In the genomic region with DNA sequence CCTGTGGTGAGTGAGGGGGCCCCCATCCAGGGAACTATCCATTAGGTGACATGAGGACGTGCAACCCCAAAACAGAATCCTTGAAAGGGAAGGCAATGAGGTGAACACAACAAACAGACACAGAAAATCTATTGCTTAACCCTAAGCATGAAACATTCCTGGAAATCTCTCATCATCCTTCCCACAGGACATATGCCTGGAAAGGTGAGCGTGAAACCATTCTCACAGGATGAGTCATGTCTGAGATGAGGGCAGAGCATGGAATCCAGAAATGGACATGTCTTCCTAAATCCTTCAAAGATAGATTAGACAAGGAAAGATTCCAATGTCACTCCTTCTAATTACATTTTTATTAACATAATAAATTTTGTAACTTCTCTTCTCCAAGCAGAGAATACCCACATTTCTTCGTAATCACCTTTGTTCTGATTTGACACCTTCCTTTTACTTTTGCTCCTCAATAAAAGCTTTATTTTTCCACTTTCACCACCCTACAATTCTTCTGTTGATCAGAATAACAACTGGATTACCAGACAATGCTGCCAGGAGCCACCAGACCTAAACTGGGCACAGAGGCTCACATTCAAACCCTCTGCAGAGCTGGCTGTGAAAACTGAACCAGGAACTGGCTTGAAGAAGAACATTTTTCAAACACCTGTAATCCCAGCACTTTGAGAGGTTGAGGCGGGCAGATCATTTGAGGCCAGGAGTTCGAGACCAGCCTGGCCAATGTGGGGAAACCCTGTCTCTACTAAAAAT, we compare ENCODE assay signal across 2 cellular contexts.
TF ChIP-seq lines count a peak whose summit lies in the region.

No MANE protein-coding gene starts in this region.

TF ChIP-seq in HCT116, 20 proteins besides CTCF, POLR2A, EP300 and RAD21 (continued from another document):
- peak; percentile 82 for TF ChIP-seq FOSL1 (IDR thresholded peaks at IDR 0.05; ENCODE audit: low read depth)
- no peak; the same call in 1 of the 2 replicates for TF ChIP-seq CBX3 (IDR thresholded peaks at IDR 0.05; ENCODE audit: low read depth)
- peak; percentile 90 for TF ChIP-seq CEBPB (IDR thresholded peaks at IDR 0.05; ENCODE audit: low read depth)
- TF ChIP-seq YY1 (IDR thresholded peaks at IDR 0.05; ENCODE audit: extremely low read depth, insufficient replicate concordance, low read depth, low read length): no peak
- no peak for TF ChIP-seq ZBTB33 (IDR thresholded peaks at IDR 0.05; ENCODE audit: extremely low read depth, insufficient replicate concordance, low read length)
- 0 out of 2 replicates have a peak, but pooled peaks have one; percentile 24 for TF ChIP-seq MAX (IDR thresholded peaks at IDR 0.05)
- TF ChIP-seq ZFX (IDR thresholded peaks at IDR 0.05): no peak
- TF ChIP-seq EGR1 (IDR thresholded peaks at IDR 0.05; ENCODE audit: low read depth): no peak
- peak; percentile 60 for TF ChIP-seq SP1 (IDR thresholded peaks at IDR 0.05; ENCODE audit: low read depth)
- TF ChIP-seq EZH2phosphoT487 (IDR thresholded peaks at IDR 0.05; ENCODE audit: borderline replicate concordance): no peak
- peak; percentile 73; the same call in 1 of the 2 replicates for TF ChIP-seq SRF (IDR thresholded peaks at IDR 0.05; ENCODE audit: low read depth)
- TF ChIP-seq EZH2 (IDR thresholded peaks at IDR 0.05): no peak
- peak; percentile 74 for TF ChIP-seq JUND (IDR thresholded peaks at IDR 0.05)
- TF ChIP-seq, protein P1, sequence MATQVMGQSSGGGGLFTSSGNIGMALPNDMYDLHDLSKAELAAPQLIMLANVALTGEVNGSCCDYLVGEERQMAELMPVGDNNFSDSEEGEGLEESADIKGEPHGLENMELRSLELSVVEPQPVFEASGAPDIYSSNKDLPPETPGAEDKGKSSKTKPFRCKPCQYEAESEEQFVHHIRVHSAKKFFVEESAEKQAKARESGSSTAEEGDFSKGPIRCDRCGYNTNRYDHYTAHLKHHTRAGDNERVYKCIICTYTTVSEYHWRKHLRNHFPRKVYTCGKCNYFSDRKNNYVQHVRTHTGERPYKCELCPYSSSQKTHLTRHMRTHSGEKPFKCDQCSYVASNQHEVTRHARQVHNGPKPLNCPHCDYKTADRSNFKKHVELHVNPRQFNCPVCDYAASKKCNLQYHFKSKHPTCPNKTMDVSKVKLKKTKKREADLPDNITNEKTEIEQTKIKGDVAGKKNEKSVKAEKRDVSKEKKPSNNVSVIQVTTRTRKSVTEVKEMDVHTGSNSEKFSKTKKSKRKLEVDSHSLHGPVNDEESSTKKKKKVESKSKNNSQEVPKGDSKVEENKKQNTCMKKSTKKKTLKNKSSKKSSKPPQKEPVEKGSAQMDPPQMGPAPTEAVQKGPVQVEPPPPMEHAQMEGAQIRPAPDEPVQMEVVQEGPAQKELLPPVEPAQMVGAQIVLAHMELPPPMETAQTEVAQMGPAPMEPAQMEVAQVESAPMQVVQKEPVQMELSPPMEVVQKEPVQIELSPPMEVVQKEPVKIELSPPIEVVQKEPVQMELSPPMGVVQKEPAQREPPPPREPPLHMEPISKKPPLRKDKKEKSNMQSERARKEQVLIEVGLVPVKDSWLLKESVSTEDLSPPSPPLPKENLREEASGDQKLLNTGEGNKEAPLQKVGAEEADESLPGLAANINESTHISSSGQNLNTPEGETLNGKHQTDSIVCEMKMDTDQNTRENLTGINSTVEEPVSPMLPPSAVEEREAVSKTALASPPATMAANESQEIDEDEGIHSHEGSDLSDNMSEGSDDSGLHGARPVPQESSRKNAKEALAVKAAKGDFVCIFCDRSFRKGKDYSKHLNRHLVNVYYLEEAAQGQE (IDR thresholded peaks at IDR 0.05; ENCODE audit: low read depth): no peak

TF ChIP-seq in WTC11, 78 proteins besides CTCF, POLR2A, EP300 and RAD21:
- TF ChIP-seq PREB (CRISPR knock-in tag; IDR thresholded peaks at IDR 0.05; ENCODE audit: borderline replicate concordance): no peak
- TF ChIP-seq, protein P2, sequence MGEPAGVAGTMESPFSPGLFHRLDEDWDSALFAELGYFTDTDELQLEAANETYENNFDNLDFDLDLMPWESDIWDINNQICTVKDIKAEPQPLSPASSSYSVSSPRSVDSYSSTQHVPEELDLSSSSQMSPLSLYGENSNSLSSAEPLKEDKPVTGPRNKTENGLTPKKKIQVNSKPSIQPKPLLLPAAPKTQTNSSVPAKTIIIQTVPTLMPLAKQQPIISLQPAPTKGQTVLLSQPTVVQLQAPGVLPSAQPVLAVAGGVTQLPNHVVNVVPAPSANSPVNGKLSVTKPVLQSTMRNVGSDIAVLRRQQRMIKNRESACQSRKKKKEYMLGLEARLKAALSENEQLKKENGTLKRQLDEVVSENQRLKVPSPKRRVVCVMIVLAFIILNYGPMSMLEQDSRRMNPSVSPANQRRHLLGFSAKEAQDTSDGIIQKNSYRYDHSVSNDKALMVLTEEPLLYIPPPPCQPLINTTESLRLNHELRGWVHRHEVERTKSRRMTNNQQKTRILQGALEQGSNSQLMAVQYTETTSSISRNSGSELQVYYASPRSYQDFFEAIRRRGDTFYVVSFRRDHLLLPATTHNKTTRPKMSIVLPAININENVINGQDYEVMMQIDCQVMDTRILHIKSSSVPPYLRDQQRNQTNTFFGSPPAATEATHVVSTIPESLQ (CRISPR knock-in tag; IDR thresholded peaks at IDR 0.05): no peak
- TF ChIP-seq GRHL2 (CRISPR knock-in tag; IDR thresholded peaks at IDR 0.05; ENCODE audit: insufficient replicate concordance, severe bottlenecking): no peak
- TF ChIP-seq ZNF396 (CRISPR knock-in tag; IDR thresholded peaks at IDR 0.05; ENCODE audit: borderline replicate concordance): no peak
- TF ChIP-seq FOXP1 (CRISPR knock-in tag; IDR thresholded peaks at IDR 0.05; ENCODE audit: borderline replicate concordance): no peak
- no peak for TF ChIP-seq NFYB (CRISPR knock-in tag; conservative IDR thresholded peaks at IDR 0.05; ENCODE audit: low read depth)
- no peak for TF ChIP-seq MYBL2 (CRISPR knock-in tag; IDR thresholded peaks at IDR 0.05)
- TF ChIP-seq, protein P3, sequence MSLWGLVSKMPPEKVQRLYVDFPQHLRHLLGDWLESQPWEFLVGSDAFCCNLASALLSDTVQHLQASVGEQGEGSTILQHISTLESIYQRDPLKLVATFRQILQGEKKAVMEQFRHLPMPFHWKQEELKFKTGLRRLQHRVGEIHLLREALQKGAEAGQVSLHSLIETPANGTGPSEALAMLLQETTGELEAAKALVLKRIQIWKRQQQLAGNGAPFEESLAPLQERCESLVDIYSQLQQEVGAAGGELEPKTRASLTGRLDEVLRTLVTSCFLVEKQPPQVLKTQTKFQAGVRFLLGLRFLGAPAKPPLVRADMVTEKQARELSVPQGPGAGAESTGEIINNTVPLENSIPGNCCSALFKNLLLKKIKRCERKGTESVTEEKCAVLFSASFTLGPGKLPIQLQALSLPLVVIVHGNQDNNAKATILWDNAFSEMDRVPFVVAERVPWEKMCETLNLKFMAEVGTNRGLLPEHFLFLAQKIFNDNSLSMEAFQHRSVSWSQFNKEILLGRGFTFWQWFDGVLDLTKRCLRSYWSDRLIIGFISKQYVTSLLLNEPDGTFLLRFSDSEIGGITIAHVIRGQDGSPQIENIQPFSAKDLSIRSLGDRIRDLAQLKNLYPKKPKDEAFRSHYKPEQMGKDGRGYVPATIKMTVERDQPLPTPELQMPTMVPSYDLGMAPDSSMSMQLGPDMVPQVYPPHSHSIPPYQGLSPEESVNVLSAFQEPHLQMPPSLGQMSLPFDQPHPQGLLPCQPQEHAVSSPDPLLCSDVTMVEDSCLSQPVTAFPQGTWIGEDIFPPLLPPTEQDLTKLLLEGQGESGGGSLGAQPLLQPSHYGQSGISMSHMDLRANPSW (CRISPR knock-in tag; conservative IDR thresholded peaks at IDR 0.05; ENCODE audit: low read depth): no peak
- TF ChIP-seq OVOL2 (CRISPR knock-in tag; IDR thresholded peaks at IDR 0.05; ENCODE audit: borderline replicate concordance): no peak
- no peak for TF ChIP-seq IRF2 (CRISPR knock-in tag; IDR thresholded peaks at IDR 0.05; ENCODE audit: borderline replicate concordance, low read depth)
- TF ChIP-seq ESRRA (CRISPR knock-in tag; IDR thresholded peaks at IDR 0.05; ENCODE audit: borderline replicate concordance): no peak
- no peak for TF ChIP-seq TCF7 (CRISPR knock-in tag; IDR thresholded peaks at IDR 0.05; ENCODE audit: low read depth)
- TF ChIP-seq NR2C2 (CRISPR knock-in tag; IDR thresholded peaks at IDR 0.05): no peak
- no peak for TF ChIP-seq CREB1 (CRISPR knock-in tag; IDR thresholded peaks at IDR 0.05)
- no peak for TF ChIP-seq ZNF423 (CRISPR knock-in tag; IDR thresholded peaks at IDR 0.05)
- TF ChIP-seq RELA (CRISPR knock-in tag; IDR thresholded peaks at IDR 0.05; ENCODE audit: borderline replicate concordance): no peak
- TF ChIP-seq, protein P4, sequence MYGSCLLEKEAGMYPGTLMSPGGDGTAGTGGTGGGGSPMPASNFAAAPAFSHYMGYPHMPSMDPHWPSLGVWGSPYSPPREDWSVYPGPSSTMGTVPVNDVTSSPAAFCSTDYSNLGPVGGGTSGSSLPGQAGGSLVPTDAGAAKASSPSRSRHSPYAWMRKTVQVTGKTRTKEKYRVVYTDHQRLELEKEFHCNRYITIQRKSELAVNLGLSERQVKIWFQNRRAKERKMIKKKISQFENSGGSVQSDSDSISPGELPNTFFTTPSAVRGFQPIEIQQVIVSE (CRISPR knock-in tag; IDR thresholded peaks at IDR 0.05; ENCODE audit: borderline replicate concordance): no peak
- no peak for TF ChIP-seq PRDM15 (CRISPR knock-in tag; IDR thresholded peaks at IDR 0.05)
- TF ChIP-seq, protein P5, sequence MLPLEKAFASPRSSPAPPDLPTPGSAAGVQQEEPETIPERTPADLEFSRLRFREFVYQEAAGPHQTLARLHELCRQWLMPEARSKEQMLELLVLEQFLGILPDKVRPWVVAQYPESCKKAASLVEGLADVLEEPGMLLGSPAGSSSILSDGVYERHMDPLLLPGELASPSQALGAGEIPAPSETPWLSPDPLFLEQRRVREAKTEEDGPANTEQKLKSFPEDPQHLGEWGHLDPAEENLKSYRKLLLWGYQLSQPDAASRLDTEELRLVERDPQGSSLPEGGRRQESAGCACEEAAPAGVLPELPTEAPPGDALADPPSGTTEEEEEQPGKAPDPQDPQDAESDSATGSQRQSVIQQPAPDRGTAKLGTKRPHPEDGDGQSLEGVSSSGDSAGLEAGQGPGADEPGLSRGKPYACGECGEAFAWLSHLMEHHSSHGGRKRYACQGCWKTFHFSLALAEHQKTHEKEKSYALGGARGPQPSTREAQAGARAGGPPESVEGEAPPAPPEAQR (CRISPR knock-in tag; IDR thresholded peaks at IDR 0.05): no peak
- TF ChIP-seq, protein P6, sequence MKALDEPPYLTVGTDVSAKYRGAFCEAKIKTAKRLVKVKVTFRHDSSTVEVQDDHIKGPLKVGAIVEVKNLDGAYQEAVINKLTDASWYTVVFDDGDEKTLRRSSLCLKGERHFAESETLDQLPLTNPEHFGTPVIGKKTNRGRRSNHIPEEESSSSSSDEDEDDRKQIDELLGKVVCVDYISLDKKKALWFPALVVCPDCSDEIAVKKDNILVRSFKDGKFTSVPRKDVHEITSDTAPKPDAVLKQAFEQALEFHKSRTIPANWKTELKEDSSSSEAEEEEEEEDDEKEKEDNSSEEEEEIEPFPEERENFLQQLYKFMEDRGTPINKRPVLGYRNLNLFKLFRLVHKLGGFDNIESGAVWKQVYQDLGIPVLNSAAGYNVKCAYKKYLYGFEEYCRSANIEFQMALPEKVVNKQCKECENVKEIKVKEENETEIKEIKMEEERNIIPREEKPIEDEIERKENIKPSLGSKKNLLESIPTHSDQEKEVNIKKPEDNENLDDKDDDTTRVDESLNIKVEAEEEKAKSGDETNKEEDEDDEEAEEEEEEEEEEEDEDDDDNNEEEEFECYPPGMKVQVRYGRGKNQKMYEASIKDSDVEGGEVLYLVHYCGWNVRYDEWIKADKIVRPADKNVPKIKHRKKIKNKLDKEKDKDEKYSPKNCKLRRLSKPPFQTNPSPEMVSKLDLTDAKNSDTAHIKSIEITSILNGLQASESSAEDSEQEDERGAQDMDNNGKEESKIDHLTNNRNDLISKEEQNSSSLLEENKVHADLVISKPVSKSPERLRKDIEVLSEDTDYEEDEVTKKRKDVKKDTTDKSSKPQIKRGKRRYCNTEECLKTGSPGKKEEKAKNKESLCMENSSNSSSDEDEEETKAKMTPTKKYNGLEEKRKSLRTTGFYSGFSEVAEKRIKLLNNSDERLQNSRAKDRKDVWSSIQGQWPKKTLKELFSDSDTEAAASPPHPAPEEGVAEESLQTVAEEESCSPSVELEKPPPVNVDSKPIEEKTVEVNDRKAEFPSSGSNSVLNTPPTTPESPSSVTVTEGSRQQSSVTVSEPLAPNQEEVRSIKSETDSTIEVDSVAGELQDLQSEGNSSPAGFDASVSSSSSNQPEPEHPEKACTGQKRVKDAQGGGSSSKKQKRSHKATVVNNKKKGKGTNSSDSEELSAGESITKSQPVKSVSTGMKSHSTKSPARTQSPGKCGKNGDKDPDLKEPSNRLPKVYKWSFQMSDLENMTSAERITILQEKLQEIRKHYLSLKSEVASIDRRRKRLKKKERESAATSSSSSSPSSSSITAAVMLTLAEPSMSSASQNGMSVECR (CRISPR knock-in tag; IDR thresholded peaks at IDR 0.05; ENCODE audit: borderline replicate concordance): no peak
